8 cellular contexts compared by ENCODE assay signal in the genomic region with DNA sequence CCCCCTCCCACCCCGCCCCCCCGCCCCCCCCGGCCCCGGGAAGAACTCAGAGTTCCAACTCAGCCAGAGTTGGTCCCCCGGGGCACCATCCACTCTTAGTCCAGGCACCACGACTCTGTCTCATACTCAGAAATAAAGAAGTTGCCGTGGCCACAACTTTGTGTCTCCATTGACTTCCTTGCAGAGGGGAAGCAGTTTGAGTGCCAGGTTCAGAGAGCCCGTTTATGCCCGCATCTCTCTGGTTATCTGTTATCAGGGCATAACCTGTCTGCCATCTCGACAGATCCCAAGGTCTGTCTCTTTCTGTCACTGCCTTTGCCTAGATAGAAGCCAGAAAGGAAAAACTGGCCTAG. TPM values are rescaled to one million over a fixed set of nuclear protein-coding genes. Genes with fewer than 3 reads are reported as not detected.
A peak's percentile ranks its signal among the peaks of the same experiment; 100 is the strongest.
DNase-seq lines count a peak whose midpoint lies in the region; ATAC-seq and TF ChIP-seq lines count a peak whose summit lies in the region.

No MANE protein-coding gene starts in this region.

- no peak for ATAC-seq in HG03565 (IDR thresholded peaks at IDR 0.05; ENCODE audit: unreplicated experiment)

- no peak for TF ChIP-seq CTCF in cardiac fibroblast (IDR thresholded peaks at IDR 0.05; ENCODE audit: low read depth, low read length)

- H3K9ac ChIP-seq in muscle layer of colon (ENCODE audit: low read length): peak overlapping the region; percentile 76

- no peaks in the 10 kb centered on the region for H3K27me3 ChIP-seq in MG63
- no peaks in the 10 kb centered on the region for H3K27me3 ChIP-seq in muscle layer of colon (ENCODE audit: control insufficient read depth in 1 of 2, insufficient read depth in 2 of 2, low read length in 2 of 2)

- H3K36me3 ChIP-seq in MG63 (peaks cover 46% of the 10 kb centered on the region), muscle layer of colon (ENCODE audit: insufficient read depth, low read length) (peaks cover 16% of the 10 kb centered on the region)

- H3K4me1 Mint-ChIP-seq in T-helper 2 cell treated with Interferon-gamma antibody and Interleukin-4, amounts not matched to agents 5 μg/mL and 100 μg/mL, for 36 hours (ENCODE audit: low read depth): peaks cover 31% of the 10 kb centered on the region

- H3K27ac ChIP-seq in muscle layer of colon (ENCODE audit: low read depth, low read length): peak overlapping the region; percentile 96

- H3K9me3 Mint-ChIP-seq in T-helper 2 cell treated with Interferon-gamma antibody and Interleukin-4, amounts not matched to agents 5 μg/mL and 100 μg/mL, for 36 hours: no peaks in the 10 kb centered on the region

- DNase-seq in T-helper 2 cell treated with Interferon-gamma antibody and Interleukin-4, amounts not matched to agents 5 μg/mL and 100 μg/mL, for 36 hours (ENCODE audit: low spot score): no peak
- no peak for DNase-seq in T-helper 2 cell
- no peak for DNase-seq in MG63
- DNase-seq in cardiac fibroblast (ENCODE audit: low read depth in 2 of 2): no peak
- DNase-seq in occipital lobe (lab: John Stamatoyannopoulos, UW): no peak
- DNase-seq in foreskin melanocyte: no peak

- H3K36me3 Mint-ChIP-seq in T-helper 2 cell treated with Interferon-gamma antibody and Interleukin-4, amounts not matched to agents 5 μg/mL and 100 μg/mL, for 36 hours (ENCODE audit: low read depth): peaks cover 27% of the 10 kb centered on the region

- peaks cover 6% of the 10 kb centered on the region for H3K27me3 Mint-ChIP-seq in T-helper 2 cell treated with Interferon-gamma antibody and Interleukin-4, amounts not matched to agents 5 μg/mL and 100 μg/mL, for 36 hours (ENCODE audit: low read depth)

- H3K9me3 ChIP-seq in MG63 (no peaks in the 10 kb centered on the region; the same call in 1 of the 2 replicates), muscle layer of colon (ENCODE audit: low read length) (no peaks in the 10 kb centered on the region)

- peaks cover 31% of the 10 kb centered on the region for H3K4me1 ChIP-seq in muscle layer of colon (ENCODE audit: insufficient read depth, low read length)

- H3K4me3 Mint-ChIP-seq in T-helper 2 cell treated with Interferon-gamma antibody and Interleukin-4, amounts not matched to agents 5 μg/mL and 100 μg/mL, for 36 hours: peak overlapping the region; percentile 95

- peak overlapping the region; percentile 96 for H3K4me3 ChIP-seq in MG63
- H3K4me3 ChIP-seq in cardiac fibroblast (replicated peaks in 1 of 2; ENCODE audit: low read depth in 2 of 2, low read length in 2 of 2): peak overlapping the region; percentile 87 to 89
- peak overlapping the region; percentile 62 to 94 for H3K4me3 ChIP-seq in muscle layer of colon (ENCODE audit: low read depth in 1 of 2, low read length in 2 of 2)

- H3K27ac Mint-ChIP-seq in T-helper 2 cell treated with Interferon-gamma antibody and Interleukin-4, amounts not matched to agents 5 μg/mL and 100 μg/mL, for 36 hours: peak overlapping the region; percentile 97

RNA-seq across cellular contexts. Expression of a gene that starts 0.6 kb away (rescaled TPM):
- 89.6 and 116 TPM in 2 replicates for total RNA-seq in MG63 (2014; rRNA removed; shearing (Covaris generic); ENCODE audit: low replicate concordance)
- 55.7 TPM for total RNA-seq in occipital lobe

RNA-seq across cellular contexts. Expression of a gene that starts 45.7 kb away (rescaled TPM):
- total RNA-seq in MG63 (2014; rRNA removed; shearing (Covaris generic); ENCODE audit: low replicate concordance): not detected in 2 replicates
- total RNA-seq in occipital lobe: 0.62 TPM
